Comparison of ENCODE assay signal across 11 cellular contexts in the genomic region with DNA sequence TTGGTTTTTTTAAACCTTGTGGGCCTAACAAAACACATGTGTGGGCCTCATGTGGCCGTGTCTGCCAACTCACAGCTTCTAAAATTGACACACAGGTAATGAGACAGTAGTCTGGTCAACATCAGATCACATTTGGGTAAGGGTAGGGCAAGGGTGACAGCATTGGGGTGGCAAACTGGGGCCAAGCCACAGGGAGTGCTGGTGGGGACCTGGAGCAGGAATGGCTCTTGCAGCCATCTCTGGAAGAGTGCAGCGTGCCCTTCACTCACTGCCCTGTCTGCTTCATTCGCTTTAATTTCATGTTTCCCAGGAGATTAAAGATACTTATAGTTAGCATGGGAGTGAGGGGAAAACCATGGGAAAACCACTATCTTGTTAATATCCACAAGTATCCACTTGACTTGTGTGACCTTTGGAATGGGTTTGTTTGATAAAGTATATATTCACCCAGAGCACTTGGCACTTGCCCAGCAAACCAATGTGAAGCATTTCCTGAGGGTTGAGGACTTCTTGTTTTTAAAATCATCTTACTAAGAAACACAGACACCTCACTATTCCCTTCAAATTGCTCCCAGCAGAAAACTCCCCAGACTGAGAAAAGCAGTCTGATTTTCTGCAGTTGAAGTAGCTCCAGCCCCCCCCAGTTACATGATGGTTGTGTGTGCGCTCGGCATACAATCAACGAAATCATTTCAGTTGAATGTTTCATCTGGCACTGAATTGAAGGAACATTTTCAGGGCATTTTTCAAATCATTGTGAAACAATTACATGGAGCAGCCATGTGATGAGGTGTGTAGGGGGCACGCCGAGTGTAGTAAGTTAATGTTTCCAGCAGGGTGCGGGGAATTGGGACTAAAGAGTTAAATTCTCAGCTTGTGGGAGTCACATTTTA.
DNase-seq lines count a peak whose midpoint lies in the region; ATAC-seq, FAIRE-seq and TF ChIP-seq lines count a peak whose summit lies in the region.
"Had no signal": no experiment of that assay in that cellular context is flagged by ENCODE, and none has a peak within 500 bp of the region (broad histone marks: within the 10 kb centered on the region; RNA-seq: fewer than 3 reads in every experiment).

No MANE protein-coding gene starts in this region.

- H3K9ac ChIP-seq in H1 (replicated peaks in 1 of 4; ENCODE audit: extremely low read depth in 1 of 4, low read depth in 3 of 4, low read length in 3 of 4), result no peak overlapping the region

- no peak overlapping the region for H3K4me3 Mint-ChIP-seq in mesothelial cell of epicardium
- H3K4me3 Mint-ChIP-seq: activated T-cell treated with anti-CD3 and anti-CD28 coated beads, Interleukin-2, amount 50 U/mL, for 72 hours had no signal

- no peaks in the 10 kb centered on the region for H3K27me3 ChIP-seq in cardiac muscle cell
- no peaks in the 10 kb centered on the region for H3K27me3 ChIP-seq in H1 (replicated peaks in 1 of 4; ENCODE audit: control insufficient read depth in 3 of 4, extremely low read depth in 1 of 4, insufficient read depth in 3 of 4, low read length in 3 of 4)
- H3K27me3 ChIP-seq in WERI-Rb-1 (ENCODE audit: insufficient read depth, low read depth, severe bottlenecking), result no peaks in the 10 kb centered on the region
- H3K27me3 ChIP-seq: Peyer's patch had no signal

- no peak overlapping the region for H2AFZ ChIP-seq in H1 (ENCODE audit: low read length)

- no peaks in the 10 kb centered on the region for H3K9me3 ChIP-seq in cardiac muscle cell (ENCODE audit: low read depth)
- peaks cover 7 to 8% of the 10 kb centered on the region in 2 experiments; a peak in 2 of 4 replicates for H3K9me3 ChIP-seq in H1 (ENCODE audit: insufficient read depth in 2 of 2, low read depth in 1 of 2, low read length in 1 of 2)
- no peaks in the 10 kb centered on the region for H3K9me3 ChIP-seq in WERI-Rb-1 (ENCODE audit: severe bottlenecking)
- H3K9me3 ChIP-seq: Peyer's patch had no signal

- no peak for TF ChIP-seq EP300 in H1 (IDR thresholded peaks at IDR 0.05; ENCODE audit: borderline replicate concordance in 1 of 2, low read depth in 2 of 2, low read length in 2 of 2)

- H3K23ac ChIP-seq in H1 (ENCODE audit: insufficient read length), result no peak overlapping the region

- CTCF ChIA-PET in H1 (lab: Charles Lee; ENCODE audit: partially characterized antibody), result interaction anchor here (0.7 to 2.7 kb wide), 8 partner anchors 11 to 265 kb away, joined by 3 to 15 read pairs (median 3); no protein-coding TSS in a partner anchor

- no peak overlapping the region for H2BK20ac ChIP-seq in H1 (ENCODE audit: low read length)

- 88% methylated on average over 9 of the region's 9 CpGs; no CpG with 5 or more reads in 1 of the 2 experiments for WGBS in H1 (ENCODE audit: extremely low coverage in 1 of 2, insufficient coverage in 1 of 2, insufficient read length in 1 of 2, insufficient replicate concordance in 2 of 2, low coverage in 1 of 2, low lambda C conversion rate in 2 of 2, missing lambda C conversion rate in 1 of 2), 2 experiments

- H3K56ac ChIP-seq in H1 (replicated peaks; ENCODE audit: insufficient read length, low read depth, low read length), result no peak overlapping the region

- H3K4me2 ChIP-seq in H1 (ENCODE audit: insufficient read depth in 1 of 2, low read depth in 2 of 2, low read length in 2 of 2), result no peak overlapping the region

- H4K5ac ChIP-seq in H1 (ENCODE audit: insufficient read length, low read depth, low read length), result no peak overlapping the region

- TF ChIP-seq POLR2A in H1 (IDR thresholded peaks at IDR 0.05; ENCODE audit: control extremely low read depth in 1 of 2, low read depth in 2 of 2, low read length in 2 of 2), result no peak

- ATAC-seq in Right ventricle myocardium superior (ENCODE audit: poor library complexity) (no peak), GM18502 (IDR thresholded peaks at IDR 0.05; ENCODE audit: poor library complexity, unreplicated experiment) (no peak), GM19035 (IDR thresholded peaks at IDR 0.05; ENCODE audit: unreplicated experiment) (no peak)
- ATAC-seq: activated T-cell treated with anti-CD3 and anti-CD28 coated beads, Interleukin-2, amount 50 U/mL, for 72 hours had no signal

- no peak overlapping the region for H2BK15ac ChIP-seq in H1 (ENCODE audit: low read length)

- H4K91ac ChIP-seq in H1 (replicated peaks; ENCODE audit: insufficient read length, low read length), result no peak overlapping the region

- H3K27me3 Mint-ChIP-seq in mesothelial cell of epicardium (ENCODE audit: low read depth), result no peaks in the 10 kb centered on the region

- no peak overlapping the region for H2BK5ac ChIP-seq in H1 (ENCODE audit: low read depth, low read length)

- H3K79me2 ChIP-seq in H1 (ENCODE audit: control insufficient read depth in 1 of 2, insufficient read depth in 2 of 2, low read length in 2 of 2), result no peaks in the 10 kb centered on the region

- no peak overlapping the region for H3K18ac ChIP-seq in H1 (ENCODE audit: extremely low read depth, low read length)

- H3K4me3 ChIP-seq in cardiac muscle cell (no peak overlapping the region), H1 (ENCODE audit: extremely low read depth in 1 of 4, insufficient read depth in 2 of 4, low read depth in 3 of 4, low read length in 4 of 4) (no peak overlapping the region), WERI-Rb-1 (ENCODE audit: low read depth, low read length) (no peak overlapping the region)
- H3K4me3 ChIP-seq: Peyer's patch had no signal

- H3K4me1 ChIP-seq in cardiac muscle cell (ENCODE audit: low read depth) (peaks cover 65% of the 10 kb centered on the region), H1 (replicated peaks in 1 of 4; ENCODE audit: control insufficient read depth in 3 of 4, insufficient read depth in 4 of 4, low read length in 3 of 4) (no peaks in the 10 kb centered on the region)

- H2BK12ac ChIP-seq in H1 (ENCODE audit: low read depth, low read length), result no peak overlapping the region

- no peak overlapping the region for H3K14ac ChIP-seq in H1 (ENCODE audit: insufficient read length)

- peak; percentile 50 for TF ChIP-seq CTCF in cardiac muscle cell (IDR thresholded peaks at IDR 0.05; ENCODE audit: low read depth, low read length)
- TF ChIP-seq CTCF in H1 (IDR thresholded peaks at IDR 0.05; ENCODE audit: control extremely low read depth in 1 of 3, insufficient read depth in 1 of 3, low read depth in 1 of 3, low read length in 3 of 3), result peak; percentile 10 to 44 (median 22); a peak in 3 of 4 replicates
- peak; percentile 30 for TF ChIP-seq CTCF in mesothelial cell of epicardium (IDR thresholded peaks at IDR 0.05; ENCODE audit: unreplicated experiment)
- no peak for TF ChIP-seq CTCF in WERI-Rb-1 (IDR thresholded peaks at IDR 0.05; ENCODE audit: low read depth, low read length)

- peaks cover 6% of the 10 kb centered on the region for H3K9me3 Mint-ChIP-seq in mesothelial cell of epicardium

- no peaks in the 10 kb centered on the region for H3K23me2 ChIP-seq in H1 (ENCODE audit: low read depth, low read length)

- H3K36me3 Mint-ChIP-seq in mesothelial cell of epicardium, result peaks cover 27% of the 10 kb centered on the region

- peak; percentile 14 to 32; a peak in 2 of 4 replicates for TF ChIP-seq RAD21 in H1 (IDR thresholded peaks at IDR 0.05 in 1 of 2, conservative IDR thresholded peaks at IDR 0.05 in 1 of 2; ENCODE audit: low read depth in 2 of 2, low read length in 2 of 2)

- FAIRE-seq in H1 (lab: Jason Lieb, UNC), result no peak
- FAIRE-seq: GM19239 had no signal

- H2BK120ac ChIP-seq in H1 (replicated peaks; ENCODE audit: low read depth, low read length), result no peak overlapping the region

- H3K36me3 ChIP-seq in cardiac muscle cell, result no peaks in the 10 kb centered on the region
- peaks cover 2 to 28% (median 11%) of the 10 kb centered on the region in 4 experiments; a peak in 5 of 8 replicates for H3K36me3 ChIP-seq in H1 (ENCODE audit: control insufficient read depth in 2 of 4, insufficient read depth in 4 of 4, low read length in 3 of 4)
- peaks cover 7% of the 10 kb centered on the region; the same call in 1 of the 2 replicates for H3K36me3 ChIP-seq in WERI-Rb-1

- no peak overlapping the region for H4K8ac ChIP-seq in H1 (ENCODE audit: extremely low read depth, insufficient read depth, low read length)

- intact Hi-C loops in Right ventricle myocardium superior (cut with DNase I), result loop anchor here (5.0 to 10.0 kb wide), 2 partner anchors 212 to 249 kb away; a partner anchor contains a TSS

- H2AK5ac ChIP-seq in H1 (ENCODE audit: low read depth, low read length), result no peak overlapping the region

- H3K27ac Mint-ChIP-seq in mesothelial cell of epicardium, result peak overlapping the region; percentile 96
- H3K27ac Mint-ChIP-seq: activated T-cell treated with anti-CD3 and anti-CD28 coated beads, Interleukin-2, amount 50 U/mL, for 72 hours had no signal

- H3K27ac ChIP-seq in cardiac muscle cell, result peak overlapping the region; percentile 91
- H3K27ac ChIP-seq in H1 (ENCODE audit: low read depth, low read length), result no peak overlapping the region
- no peak overlapping the region for H3K27ac ChIP-seq in WERI-Rb-1

- H4K20me1 ChIP-seq in H1 (replicated peaks in 1 of 2; ENCODE audit: control insufficient read depth in 1 of 2, insufficient read depth in 2 of 2, low read length in 2 of 2), result no peaks in the 10 kb centered on the region

- H3K4ac ChIP-seq in H1 (replicated peaks; ENCODE audit: insufficient read length, low read depth, low read length), result no peak overlapping the region

- H3K79me1 ChIP-seq in H1 (ENCODE audit: low read depth, low read length), result no peaks in the 10 kb centered on the region

- peaks cover 86% of the 10 kb centered on the region for H3K4me1 Mint-ChIP-seq in mesothelial cell of epicardium

- POLR2A ChIA-PET in H1 (lab: Charles Lee; ENCODE audit: partially characterized antibody), result no interaction called here

- DNase-seq in cardiac muscle cell (ENCODE audit: low read depth in 1 of 2, low spot score in 1 of 2), result peak; percentile 83 to 89
- DNase-seq in Right ventricle myocardium superior, result no peak
- no peak for DNase-seq in H1 (ENCODE audit: low read depth in 1 of 2, low spot score in 2 of 2)
- no peak for DNase-seq in mesothelial cell of epicardium (ENCODE audit: low spot score in 2 of 2, unreplicated experiment in 2 of 2)
- no peak for DNase-seq in activated effector memory CD4-positive, alpha-beta T cell treated with anti-CD3 and anti-CD28 coated beads, Interleukin-2, amount 50 U/mL, for 16 hours
- DNase-seq in WERI-Rb-1, result no peak
- DNase-seq: activated T-cell treated with anti-CD3 and anti-CD28 coated beads, Interleukin-2, amount 50 U/mL, for 72 hours had no signal

TF ChIP-seq in H1, 55 proteins besides CTCF, POLR2A, EP300 and RAD21:
- TF ChIP-seq BACH1 (IDR thresholded peaks at IDR 0.05; ENCODE audit: low read length), result no peak
- TF ChIP-seq YY1 (IDR thresholded peaks at IDR 0.05; ENCODE audit: low read depth, low read length), result no peak
- no peak for TF ChIP-seq EGR1 (IDR thresholded peaks at IDR 0.05; ENCODE audit: borderline replicate concordance, low read depth, low read length)
- TF ChIP-seq ZNF274 (IDR thresholded peaks at IDR 0.05; ENCODE audit: borderline replicate concordance, extremely low read depth, low read length), result no peak
- no peak for TF ChIP-seq KDM1A (IDR thresholded peaks at IDR 0.05; ENCODE audit: borderline replicate concordance, low read length)

Comparison
In these comparisons a context has a peak if more than half of its experiments do, and no peak if none do; other contexts are left out.
1. DNase-seq: peak in cardiac muscle cell (2 of 2); none in Right ventricle myocardium superior (single experiment), H1 (0 of 2), mesothelial cell of epicardium (0 of 2), activated effector memory CD4-positive, alpha-beta T cell treated with anti-CD3 and anti-CD28 coated beads, Interleukin-2, amount 50 U/mL, for 16 hours (single experiment) and WERI-Rb-1 (single experiment).